In genomic region chr14:89365071-89365801, GRCh38 we compare ENCODE assay signal across 9 cellular contexts. TPM values are rescaled to one million over a fixed set of nuclear protein-coding genes. Genes with fewer than 3 reads are reported as not detected.
DNase-seq lines count a peak whose midpoint lies in the region; ATAC-seq and TF ChIP-seq lines count a peak whose summit lies in the region.
"Had no signal": no experiment of that assay in that cellular context is flagged by ENCODE, and none has a peak within 500 bp of the region (broad histone marks: within the 10 kb centered on the region; RNA-seq: fewer than 3 reads in every experiment).

No MANE protein-coding gene starts in this region.

- no peak overlapping the region for H3K4me3 ChIP-seq in endodermal cell (ENCODE audit: low read length)
- H3K4me3 ChIP-seq: pancreas had no signal

- peak; percentile 88 for ATAC-seq in GM18870 (IDR thresholded peaks at IDR 0.05; ENCODE audit: unreplicated experiment)
- ATAC-seq in HG03060 (IDR thresholded peaks at IDR 0.05; ENCODE audit: low read depth, unreplicated experiment), result peak; percentile 83
- ATAC-seq in central memory CD8-positive, alpha-beta T cell (replicated peaks; ENCODE audit: extremely low read depth, poor library complexity, severe bottlenecking), result peak; percentile 96
- peak; percentile 67 for ATAC-seq in sciatic nerve

- peak overlapping the region; percentile 74 for H3K4me3 Mint-ChIP-seq in T-helper 2 cell treated with Interferon-gamma antibody and Interleukin-4, amounts not matched to agents 5 μg/mL and 100 μg/mL, for 36 hours
- H3K4me3 Mint-ChIP-seq in central memory CD8-positive, alpha-beta T cell, result peak overlapping the region; percentile 80
- H3K4me3 Mint-ChIP-seq in endodermal cell, result no peak overlapping the region

- H3K36me3 ChIP-seq in endodermal cell (ENCODE audit: control insufficient read depth, insufficient read depth, low read length), result no peaks in the 10 kb centered on the region
- H3K36me3 ChIP-seq: pancreas had no signal

- peaks cover 12% of the 10 kb centered on the region for H3K36me3 Mint-ChIP-seq in T-helper 2 cell treated with Interferon-gamma antibody and Interleukin-4, amounts not matched to agents 5 μg/mL and 100 μg/mL, for 36 hours (ENCODE audit: low read depth)
- H3K36me3 Mint-ChIP-seq in central memory CD8-positive, alpha-beta T cell (ENCODE audit: insufficient read depth), result peaks cover 18% of the 10 kb centered on the region
- peaks cover 15% of the 10 kb centered on the region for H3K36me3 Mint-ChIP-seq in endodermal cell (ENCODE audit: low read depth)

- H3K9ac ChIP-seq in endodermal cell (ENCODE audit: extremely low read depth, low read length, poor library complexity, severe bottlenecking), result no peak overlapping the region

- no peaks in the 10 kb centered on the region for H3K27me3 ChIP-seq in endodermal cell (ENCODE audit: control insufficient read depth, insufficient read depth, low read length, poor library complexity, severe bottlenecking)
- H3K27me3 ChIP-seq: pancreas had no signal

- 74 to 83% methylated on average over 8 to 13 of the region's 13 CpGs for WGBS in endodermal cell (ENCODE audit: insufficient coverage in 1 of 2, insufficient read length in 1 of 2), 2 experiments

- DNase-seq in T-helper 2 cell treated with Interferon-gamma antibody and Interleukin-4, amounts not matched to agents 5 μg/mL and 100 μg/mL, for 36 hours (ENCODE audit: low spot score), result peak; percentile 63
- peak in 1 of 2 donors; percentile 32 for DNase-seq in central memory CD8-positive, alpha-beta T cell (ENCODE audit: low spot score in 2 of 2)
- DNase-seq in sciatic nerve (ENCODE audit: low spot score), result no peak
- DNase-seq in NCI-H2081 (lab: John Stamatoyannopoulos, UW), result no peak
- DNase-seq in SW 1271 (lab: John Stamatoyannopoulos, UW), result no peak
- DNase-seq in endodermal cell, result no peak

- TF ChIP-seq CTCF in endodermal cell (conservative IDR thresholded peaks at IDR 0.05), result no peak

- peaks cover 40% of the 10 kb centered on the region for H3K4me1 Mint-ChIP-seq in T-helper 2 cell treated with Interferon-gamma antibody and Interleukin-4, amounts not matched to agents 5 μg/mL and 100 μg/mL, for 36 hours (ENCODE audit: low read depth)
- H3K4me1 Mint-ChIP-seq in central memory CD8-positive, alpha-beta T cell, result peaks cover 53% of the 10 kb centered on the region
- H3K4me1 Mint-ChIP-seq in endodermal cell, result peaks cover 40% of the 10 kb centered on the region

- no peak overlapping the region for H3K27ac ChIP-seq in endodermal cell (ENCODE audit: low read depth, low read length)
- H3K27ac ChIP-seq: pancreas had no signal

- peaks cover 6% of the 10 kb centered on the region for H3K9me3 ChIP-seq in endodermal cell (ENCODE audit: control insufficient read depth, low read length)
- H3K9me3 ChIP-seq: pancreas had no signal

- peak overlapping the region; percentile 87 for H3K27ac Mint-ChIP-seq in T-helper 2 cell treated with Interferon-gamma antibody and Interleukin-4, amounts not matched to agents 5 μg/mL and 100 μg/mL, for 36 hours
- peak overlapping the region; percentile 94 for H3K27ac Mint-ChIP-seq in central memory CD8-positive, alpha-beta T cell (ENCODE audit: low read depth)
- H3K27ac Mint-ChIP-seq in endodermal cell, result no peak overlapping the region

- H3K9me3 Mint-ChIP-seq in T-helper 2 cell treated with Interferon-gamma antibody and Interleukin-4, amounts not matched to agents 5 μg/mL and 100 μg/mL, for 36 hours, result peaks cover 4% of the 10 kb centered on the region
- H3K9me3 Mint-ChIP-seq in central memory CD8-positive, alpha-beta T cell, result no peaks in the 10 kb centered on the region
- no peaks in the 10 kb centered on the region for H3K9me3 Mint-ChIP-seq in endodermal cell

- H3K27me3 Mint-ChIP-seq in T-helper 2 cell treated with Interferon-gamma antibody and Interleukin-4, amounts not matched to agents 5 μg/mL and 100 μg/mL, for 36 hours (ENCODE audit: low read depth), result no peaks in the 10 kb centered on the region
- no peaks in the 10 kb centered on the region for H3K27me3 Mint-ChIP-seq in central memory CD8-positive, alpha-beta T cell
- H3K27me3 Mint-ChIP-seq in endodermal cell (ENCODE audit: insufficient read depth), result no peaks in the 10 kb centered on the region

- H3K4me1 ChIP-seq in endodermal cell (ENCODE audit: control insufficient read depth, insufficient read depth, low read length), result peaks cover 8% of the 10 kb centered on the region

- intact Hi-C loops in sciatic nerve (cut with DNase I), result no loop called here

RNA-seq across cellular contexts. Expression of gene FOXN3, which starts 51.8 kb away (rescaled TPM):
- total RNA-seq in sciatic nerve (80.9 TPM), endodermal cell (10 to 100 TPM; 61.2 to 84.1 TPM)
- polyA plus RNA-seq in endodermal cell (2013, experiment 1 of 2), result 44.3 TPM
- polyA plus RNA-seq in endodermal cell (2013, experiment 2 of 2), result 37.3 TPM
